In genomic region chr4:37995981-37996770, GRCh38 we compare ENCODE assay signal across 33 cellular contexts. TPM values are rescaled to one million over a fixed set of nuclear protein-coding genes. Genes with fewer than 3 reads are reported as not detected.
DNase-seq lines count a peak whose midpoint lies in the region; ATAC-seq and TF ChIP-seq lines count a peak whose summit lies in the region.
"Had no signal": no experiment of that assay in that cellular context is flagged by ENCODE, and none has a peak within 500 bp of the region (broad histone marks: within the 10 kb centered on the region; RNA-seq: fewer than 3 reads in every experiment).

No MANE protein-coding gene starts in this region.

- H3K4me1 Mint-ChIP-seq in immature natural killer cell, result peaks cover 42 to 65% of the 10 kb centered on the region in 2 donors
- H3K4me1 Mint-ChIP-seq in naive thymus-derived CD4-positive, alpha-beta T cell, result peaks cover 21 to 74% (median 56%) of the 10 kb centered on the region in 7 donors

- no peaks in the 10 kb centered on the region for H3K9me2 ChIP-seq in OCI-LY1 (ENCODE audit: low read depth, low read length)

- no peaks in the 10 kb centered on the region for H3K9me3 Mint-ChIP-seq in immature natural killer cell
- H3K9me3 Mint-ChIP-seq in naive thymus-derived CD4-positive, alpha-beta T cell, result no peaks in the 10 kb centered on the region
- H3K9me3 Mint-ChIP-seq: activated CD4-positive, alpha-beta T cell treated with anti-CD3 and anti-CD28 coated beads, Interleukin-2, amount 10 ng/mL, durations not matched to agents 7 days and 5 days; neural progenitor cell had no signal

- peaks cover 91% of the 10 kb centered on the region for H3K79me2 ChIP-seq in OCI-LY1 (ENCODE audit: insufficient read depth, low read length)

- H3K4me3 Mint-ChIP-seq in immature natural killer cell, result no peak overlapping the region
- H3K4me3 Mint-ChIP-seq in naive thymus-derived CD4-positive, alpha-beta T cell, result peak overlapping the region in 1 of 10 donors; percentile 34
- H3K4me3 Mint-ChIP-seq: activated CD4-positive, alpha-beta T cell treated with anti-CD3 and anti-CD28 coated beads, Interleukin-2, amount 10 ng/mL, durations not matched to agents 7 days and 5 days; activated naive CD8-positive, alpha-beta T cell; GM23338; neural progenitor cell had no signal

- peak; percentile 61 to 66 (median 63) for DNase-seq in mucosa of descending colon
- DNase-seq in germinal center (ENCODE audit: low spot score), result no peak
- DNase-seq in immature natural killer cell, result no peak
- DNase-seq in naive thymus-derived CD4-positive, alpha-beta T cell, result no peak
- DNase-seq: activated CD4-positive, alpha-beta T cell treated with anti-CD3 and anti-CD28 coated beads, Interleukin-2, amount 10 ng/mL, durations not matched to agents 7 days and 5 days; activated effector memory CD4-positive, alpha-beta T cell treated with anti-CD3 and anti-CD28 coated beads, Interleukin-2, amount 50 U/mL, for 16 hours; activated T-cell treated with anti-CD3 and anti-CD28 coated beads, Interleukin-2, amount 50 U/mL, for 1 hour; Calu3; DND-41; effector CD4-positive, alpha-beta T cell; glutamatergic neuron; IMR-90; mammary epithelial cell; MV-4-11; NCI-H1436; NCI-H2081 treated with DMSO at 0.1 percent for 48 hours; NCI-H226; NCI-H526 treated with DMSO at 0.1 percent for 48 hours; pancreas; stimulated activated CD4-positive, alpha-beta T cell treated with anti-CD3 and anti-CD28 coated beads, Interleukin-2, amount 100 ng/mL, for 48 hours had no signal

- H3K36me3 ChIP-seq in OCI-LY1 (ENCODE audit: insufficient read depth, low read length), result peaks cover 34% of the 10 kb centered on the region
- no peaks in the 10 kb centered on the region for H3K36me3 ChIP-seq in gastroesophageal sphincter
- no peaks in the 10 kb centered on the region for H3K36me3 ChIP-seq in mucosa of descending colon (ENCODE audit: low read depth)
- no peaks in the 10 kb centered on the region for H3K36me3 ChIP-seq in stomach smooth muscle (ENCODE audit: control insufficient read depth in 2 of 2, insufficient read depth in 2 of 2, low read length in 2 of 2)
- H3K36me3 ChIP-seq in naive thymus-derived CD4-positive, alpha-beta T cell (ENCODE audit: control insufficient read depth in 2 of 3, insufficient read depth in 3 of 3, low read length in 3 of 3), result no peaks in the 10 kb centered on the region
- H3K36me3 ChIP-seq: neural progenitor cell, pancreas, SJSA1 had no signal

- CTCF ChIA-PET in naive thymus-derived CD4-positive, alpha-beta T cell (lab: Charles Lee), result no interaction called here

- H3K27ac ChIP-seq in OCI-LY1 (ENCODE audit: low read depth, low read length, poor library complexity, severe bottlenecking) (peak overlapping the region; percentile 91), gastroesophageal sphincter (peak overlapping the region; percentile 32 to 78 (median 63)), stomach smooth muscle (ENCODE audit: low read length) (peak overlapping the region; percentile 80)
- no peak overlapping the region for H3K27ac ChIP-seq in naive thymus-derived CD4-positive, alpha-beta T cell (ENCODE audit: low read depth, low read length)
- H3K27ac ChIP-seq: A549, epithelial cell of prostate, neural progenitor cell, pancreas, SJSA1 had no signal

- H3K27ac Mint-ChIP-seq in immature natural killer cell, result peak overlapping the region in 1 of 6 donors; percentile 62
- peak overlapping the region in 2 of 9 donors; percentile 30 to 37 for H3K27ac Mint-ChIP-seq in naive thymus-derived CD4-positive, alpha-beta T cell
- H3K27ac Mint-ChIP-seq: activated CD4-positive, alpha-beta T cell treated with anti-CD3 and anti-CD28 coated beads, Interleukin-2, amount 10 ng/mL, durations not matched to agents 7 days and 5 days; activated naive CD8-positive, alpha-beta T cell; GM23338; neural progenitor cell had no signal

- WGBS in gastroesophageal sphincter (ENCODE audit: low coverage in 1 of 2), 2 donors, result 24 to 49% methylated on average over 2 to 6 of the region's 7 CpGs

- ATAC-seq in gastroesophageal sphincter, result no peak
- ATAC-seq in mucosa of descending colon, result peak; percentile 48
- ATAC-seq in HG03108 (IDR thresholded peaks at IDR 0.05; ENCODE audit: unreplicated experiment), result no peak
- ATAC-seq in naive thymus-derived CD4-positive, alpha-beta T cell, result no peak
- ATAC-seq: A549, GM23338, pancreas had no signal

- peaks cover 0 to 4% (median 0%) of the 10 kb centered on the region in 3 donors for H3K36me3 Mint-ChIP-seq in immature natural killer cell
- peaks cover 4 to 15% (median 7%) of the 10 kb centered on the region in 5 donors for H3K36me3 Mint-ChIP-seq in naive thymus-derived CD4-positive, alpha-beta T cell
- H3K36me3 Mint-ChIP-seq: neural progenitor cell had no signal

- H3K9me3 ChIP-seq in OCI-LY1 (ENCODE audit: low read length) (no peaks in the 10 kb centered on the region), gastroesophageal sphincter (no peaks in the 10 kb centered on the region), mucosa of descending colon (no peaks in the 10 kb centered on the region), stomach smooth muscle (ENCODE audit: control insufficient read depth in 2 of 2, low read length in 2 of 2) (no peaks in the 10 kb centered on the region)
- no peaks in the 10 kb centered on the region for H3K9me3 ChIP-seq in naive thymus-derived CD4-positive, alpha-beta T cell (ENCODE audit: control insufficient read depth in 2 of 3, low read length in 3 of 3)
- H3K9me3 ChIP-seq: A549, pancreas, SJSA1 had no signal

- H3K9ac ChIP-seq in OCI-LY1 (ENCODE audit: low read length) (peak overlapping the region; percentile 57), stomach smooth muscle (ENCODE audit: low read length in 2 of 2) (no peak overlapping the region)
- H3K9ac ChIP-seq: neural progenitor cell had no signal

- intact Hi-C loops in mucosa of descending colon (cut with DNase I, micrococcal nuclease), result no loop called here
- intact Hi-C loops in naive thymus-derived CD4-positive, alpha-beta T cell (cut with micrococcal nuclease), result no loop called here

- TF ChIP-seq CTCF in OCI-LY1 (IDR thresholded peaks at IDR 0.05; ENCODE audit: low read length) (no peak), gastroesophageal sphincter (IDR thresholded peaks at IDR 0.05) (no peak), mucosa of descending colon (IDR thresholded peaks at IDR 0.05) (no peak)

- H2AFZ ChIP-seq in OCI-LY1 (ENCODE audit: low read length), result no peak overlapping the region
- H2AFZ ChIP-seq: GM23338, neural progenitor cell had no signal

- H3K4me1 ChIP-seq in OCI-LY1 (ENCODE audit: insufficient read depth, low read length, severe bottlenecking), result peaks cover 95% of the 10 kb centered on the region
- peaks cover 0 to 84% (median 7%) of the 10 kb centered on the region in 3 donors for H3K4me1 ChIP-seq in gastroesophageal sphincter
- H3K4me1 ChIP-seq in mucosa of descending colon (ENCODE audit: low read depth), result peaks cover 6% of the 10 kb centered on the region
- H3K4me1 ChIP-seq in stomach smooth muscle (ENCODE audit: control insufficient read depth, insufficient read depth, low read length), result peaks cover 53% of the 10 kb centered on the region
- peaks cover 0 to 13% of the 10 kb centered on the region in 2 donors for H3K4me1 ChIP-seq in naive thymus-derived CD4-positive, alpha-beta T cell (ENCODE audit: control insufficient read depth in 2 of 2, insufficient read depth in 2 of 2, low read length in 2 of 2)
- H3K4me1 ChIP-seq: A549, SJSA1 had no signal

- H3K27me3 ChIP-seq in OCI-LY1 (ENCODE audit: insufficient read depth, low read length), result no peaks in the 10 kb centered on the region
- H3K27me3 ChIP-seq in gastroesophageal sphincter, result no peaks in the 10 kb centered on the region
- no peaks in the 10 kb centered on the region for H3K27me3 ChIP-seq in stomach smooth muscle (ENCODE audit: control insufficient read depth in 1 of 2, insufficient read depth in 2 of 2, low read length in 2 of 2)
- H3K27me3 ChIP-seq in naive thymus-derived CD4-positive, alpha-beta T cell (ENCODE audit: control insufficient read depth in 2 of 2, insufficient read depth in 2 of 2, low read length in 2 of 2), result no peaks in the 10 kb centered on the region
- H3K27me3 ChIP-seq: neural progenitor cell, pancreas, SJSA1 had no signal

- no peaks in the 10 kb centered on the region for H4K20me1 ChIP-seq in OCI-LY1 (ENCODE audit: insufficient read depth, low read length)

- no peak for TF ChIP-seq POLR2A in gastroesophageal sphincter (IDR thresholded peaks at IDR 0.05)

- POLR2A ChIA-PET in naive thymus-derived CD4-positive, alpha-beta T cell (lab: Charles Lee), result no interaction called here

- no peaks in the 10 kb centered on the region for H3F3A ChIP-seq in OCI-LY1 (ENCODE audit: insufficient read depth, low read length)

- H3K27me3 Mint-ChIP-seq in immature natural killer cell (ENCODE audit: low read depth in 3 of 3), result no peaks in the 10 kb centered on the region
- no peaks in the 10 kb centered on the region for H3K27me3 Mint-ChIP-seq in naive thymus-derived CD4-positive, alpha-beta T cell
- H3K27me3 Mint-ChIP-seq: activated CD4-positive, alpha-beta T cell treated with anti-CD3 and anti-CD28 coated beads, Interleukin-2, amount 10 ng/mL, durations not matched to agents 7 days and 5 days; activated naive CD8-positive, alpha-beta T cell had no signal

- peak overlapping the region; percentile 64 for H3K4me2 ChIP-seq in OCI-LY1 (ENCODE audit: low read length)
- H3K4me2 ChIP-seq: A549, GM23338 had no signal

- TF ChIP-seq EP300 in gastroesophageal sphincter (IDR thresholded peaks at IDR 0.05), result no peak

- H3K4me3 ChIP-seq in OCI-LY1 (ENCODE audit: low read depth, low read length, poor library complexity, severe bottlenecking) (peak overlapping the region; percentile 35), gastroesophageal sphincter (no peak overlapping the region), mucosa of descending colon (no peak overlapping the region), stomach smooth muscle (ENCODE audit: low read length in 2 of 2) (peak overlapping the region; percentile 9 to 47)
- no peak overlapping the region for H3K4me3 ChIP-seq in naive thymus-derived CD4-positive, alpha-beta T cell (ENCODE audit: low read length)
- H3K4me3 ChIP-seq: A549, GM23338, neural progenitor cell, pancreas, SJSA1 had no signal

RNA-seq across cellular contexts. Expression of gene PTTG2, which starts 36.0 kb away (rescaled TPM):
- 1 to 10 TPM in 2 of 4 donors, under 1 TPM in 1, not detected in 1; 0.62 to 3.5 (median 2.5) TPM for total RNA-seq in gastroesophageal sphincter
- total RNA-seq in mucosa of descending colon, result 1 to 10 TPM in 1 of 3 donors, under 1 TPM in 1, not detected in 1; 0.77 to 2.5 TPM
- not detected for polyA plus RNA-seq in immature natural killer cell
- total RNA-seq in naive thymus-derived CD4-positive, alpha-beta T cell, result 1 to 10 TPM; 1.1 to 2.5 (median 1.8) TPM
- 1 to 10 TPM in 1 of 2 donors, under 1 TPM in 1; 0.56 to 1.5 TPM for polyA plus RNA-seq in naive thymus-derived CD4-positive, alpha-beta T cell
- total RNA-seq: bronchial epithelial cell, Calu3, GM23338, IMR-90, kidney epithelial cell, LHCN-M2, mammary epithelial cell, SJSA1 had no signal
- polyA plus RNA-seq: A549, IMR-90, mammary epithelial cell had no signal

Comparison
In these comparisons a context has a peak if more than half of its experiments do, and no peak if none do; other contexts are left out.
1. H3K4me3 ChIP-seq: peak in OCI-LY1 (single experiment) and stomach smooth muscle (2 of 2); none in gastroesophageal sphincter (0 of 2), mucosa of descending colon (single experiment) and naive thymus-derived CD4-positive, alpha-beta T cell (single experiment).
2. DNase-seq: peak in mucosa of descending colon (3 of 3); none in germinal center (single experiment), immature natural killer cell (0 of 3) and naive thymus-derived CD4-positive, alpha-beta T cell (0 of 9).